ENCODE assay signal across 33 cellular contexts in the genomic region with DNA sequence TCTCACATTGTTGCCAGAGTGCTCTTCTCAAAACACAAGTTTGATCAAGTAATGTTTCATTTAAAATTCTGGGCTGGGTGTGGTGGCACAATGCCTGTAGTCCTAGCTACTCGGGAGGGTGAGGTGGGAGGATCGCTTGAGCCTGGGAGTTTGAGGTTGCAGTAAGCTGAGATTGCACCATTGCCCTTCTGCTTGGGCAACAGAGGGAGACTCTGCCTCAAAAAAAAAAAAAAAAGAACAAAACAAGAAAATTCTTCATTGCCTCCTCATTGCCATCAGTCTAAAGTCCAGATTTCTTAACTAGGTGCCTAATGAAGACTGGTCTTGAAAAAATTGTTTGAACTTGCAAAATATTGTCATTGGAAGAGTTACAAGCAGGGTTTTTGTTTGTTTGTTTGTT.
"Had no signal": no experiment of that assay in that cellular context is flagged by ENCODE, and none has a peak within 500 bp of the region (broad histone marks: within the 10 kb centered on the region; RNA-seq: fewer than 3 reads in every experiment).

No MANE protein-coding gene starts in this region.

- H3K27ac ChIP-seq: lower lobe of right lung, neutrophil, ovary, sigmoid colon, thyroid gland, upper lobe of left lung had no signal

- DNase-seq: activated CD4-positive, alpha-beta memory T cell treated with anti-CD3 and anti-CD28 coated beads for 36 hours; activated CD4-positive, alpha-beta T cell treated with anti-CD3 and anti-CD28 coated beads for 4 hours; activated CD8-positive, alpha-beta memory T cell treated with anti-CD3 and anti-CD28 coated beads, Interleukin-2, amount 50 U/mL, for 4 hours; activated gamma-delta T cell; activated naive CD4-positive, alpha-beta T cell treated with anti-CD3 and anti-CD28 coated beads, Interleukin-2, amount 10 ng/mL, durations not matched to agents 7 days and 5 days; activated naive CD8-positive, alpha-beta T cell treated with anti-CD3 and anti-CD28 coated beads, Interleukin-2, amount 10 ng/mL, durations not matched to agents 7 days and 5 days; activated T-cell treated with anti-CD3 and anti-CD28 coated beads, Interleukin-2, amount 50 U/mL, for 1 hour; amygdala; central memory CD4-positive, alpha-beta T cell; endodermal cell; left cardiac atrium; lower lobe of right lung; naive B cell; nephron progenitor cell; ovary; retina; sigmoid colon; stimulated activated CD4-positive, alpha-beta T cell treated with anti-CD3 and anti-CD28 coated beads, Interleukin-1b, Interleukin-23, amount 100 ng/mL, for 48 hours; stimulated activated CD4-positive, alpha-beta T cell treated with anti-CD3 and anti-CD28 coated beads, Interleukin-4, amount 100 ng/mL, for 4 hours; stimulated activated CD8-positive, alpha-beta memory T cell treated with anti-CD3 and anti-CD28 coated beads, Interleukin-4, amount 100 ng/mL, for 48 hours; stimulated activated naive CD8-positive, alpha-beta T cell treated with anti-CD3 and anti-CD28 coated beads, Interleukin-15, amount 100 ng/mL, for 72 hours; substantia nigra; T-helper 1 cell had no signal

- H3K4me1 Mint-ChIP-seq: activated naive CD4-positive, alpha-beta T cell treated with anti-CD3 and anti-CD28 coated beads, Interleukin-2, amount 10 ng/mL, durations not matched to agents 7 days and 5 days; activated naive CD8-positive, alpha-beta T cell treated with anti-CD3 and anti-CD28 coated beads, Interleukin-2, amount 10 ng/mL, durations not matched to agents 7 days and 5 days; nephron progenitor cell; stimulated activated memory B cell treated with anti-CD40 and anti-IgM and Interleukin-4, amounts not matched to agents 10 μg/mL and 1 μg/mL and 100 μg/mL, for 72 hours; stimulated activated naive CD8-positive, alpha-beta T cell treated with anti-CD3 and anti-CD28 coated beads, Interleukin-15, amount 100 ng/mL, for 72 hours had no signal

- H3K27me3 ChIP-seq: ovary, sigmoid colon, thyroid gland, upper lobe of left lung had no signal

- ATAC-seq: stimulated activated memory B cell treated with anti-CD40 and anti-IgM and Interleukin-4, amounts not matched to agents 10 μg/mL and 1 μg/mL and 100 μg/mL, for 72 hours; stimulated activated naive CD8-positive, alpha-beta T cell treated with anti-CD3 and anti-CD28 coated beads, Interleukin-15, amount 100 ng/mL, for 72 hours had no signal

- H3K4me3 ChIP-seq: lower lobe of right lung, ovary, sigmoid colon, smooth muscle cell, thyroid gland, upper lobe of left lung had no signal

- H3K4me1 ChIP-seq: lower lobe of right lung, sigmoid colon, thyroid gland, upper lobe of left lung had no signal

- FAIRE-seq: frontal cortex, islet of Langerhans had no signal

- H3K9me3 Mint-ChIP-seq: activated CD4-positive, alpha-beta memory T cell treated with anti-CD3 and anti-CD28 coated beads for 36 hours; activated naive CD4-positive, alpha-beta T cell treated with anti-CD3 and anti-CD28 coated beads, Interleukin-2, amount 10 ng/mL, durations not matched to agents 7 days and 5 days; activated naive CD8-positive, alpha-beta T cell treated with anti-CD3 and anti-CD28 coated beads, Interleukin-2, amount 10 ng/mL, durations not matched to agents 7 days and 5 days; dendritic cell treated with granulocyte-macrophage colony-stimulating factor and Interleukin-4, amounts not matched to agents 40 ng/mL and 50 ng/mL, for 4 days; naive B cell; nephron progenitor cell; stimulated activated memory B cell treated with anti-CD40 and anti-IgM and Interleukin-4, amounts not matched to agents 10 μg/mL and 1 μg/mL and 100 μg/mL, for 72 hours; stimulated activated naive CD8-positive, alpha-beta T cell treated with anti-CD3 and anti-CD28 coated beads, Interleukin-15, amount 100 ng/mL, for 72 hours; T-helper 2 cell treated with Interferon-gamma antibody and Interleukin-4, amounts not matched to agents 5 μg/mL and 100 μg/mL, for 36 hours had no signal

- H3K4me2 ChIP-seq: smooth muscle cell had no signal

- H3K27ac Mint-ChIP-seq: activated CD4-positive, alpha-beta memory T cell treated with anti-CD3 and anti-CD28 coated beads for 36 hours; activated naive CD4-positive, alpha-beta T cell treated with anti-CD3 and anti-CD28 coated beads, Interleukin-2, amount 10 ng/mL, durations not matched to agents 7 days and 5 days; activated naive CD8-positive, alpha-beta T cell treated with anti-CD3 and anti-CD28 coated beads, Interleukin-2, amount 10 ng/mL, durations not matched to agents 7 days and 5 days; dendritic cell treated with granulocyte-macrophage colony-stimulating factor and Interleukin-4, amounts not matched to agents 40 ng/mL and 50 ng/mL, for 4 days; endodermal cell; nephron progenitor cell; progenitor cell of endocrine pancreas; stimulated activated memory B cell treated with anti-CD40 and anti-IgM and Interleukin-4, amounts not matched to agents 10 μg/mL and 1 μg/mL and 100 μg/mL, for 72 hours; stimulated activated naive CD8-positive, alpha-beta T cell treated with anti-CD3 and anti-CD28 coated beads, Interleukin-15, amount 100 ng/mL, for 72 hours; T-helper 2 cell treated with Interferon-gamma antibody and Interleukin-4, amounts not matched to agents 5 μg/mL and 100 μg/mL, for 36 hours had no signal

- H3K36me3 ChIP-seq: lower lobe of right lung, neutrophil, ovary, sigmoid colon, thyroid gland, upper lobe of left lung had no signal

- H3K4me3 Mint-ChIP-seq: activated CD4-positive, alpha-beta memory T cell treated with anti-CD3 and anti-CD28 coated beads for 36 hours; activated naive CD4-positive, alpha-beta T cell treated with anti-CD3 and anti-CD28 coated beads, Interleukin-2, amount 10 ng/mL, durations not matched to agents 7 days and 5 days; activated naive CD8-positive, alpha-beta T cell treated with anti-CD3 and anti-CD28 coated beads, Interleukin-2, amount 10 ng/mL, durations not matched to agents 7 days and 5 days; dendritic cell treated with granulocyte-macrophage colony-stimulating factor and Interleukin-4, amounts not matched to agents 40 ng/mL and 50 ng/mL, for 4 days; endodermal cell; naive B cell; nephron progenitor cell; stimulated activated memory B cell treated with anti-CD40 and anti-IgM and Interleukin-4, amounts not matched to agents 10 μg/mL and 1 μg/mL and 100 μg/mL, for 72 hours; stimulated activated naive CD8-positive, alpha-beta T cell treated with anti-CD3 and anti-CD28 coated beads, Interleukin-15, amount 100 ng/mL, for 72 hours; T-helper 2 cell treated with Interferon-gamma antibody and Interleukin-4, amounts not matched to agents 5 μg/mL and 100 μg/mL, for 36 hours had no signal

- H3K9me3 ChIP-seq: lower lobe of right lung, neutrophil, ovary, sigmoid colon, thyroid gland, upper lobe of left lung had no signal

- H3K27me3 Mint-ChIP-seq: activated naive CD4-positive, alpha-beta T cell treated with anti-CD3 and anti-CD28 coated beads, Interleukin-2, amount 10 ng/mL, durations not matched to agents 7 days and 5 days; stimulated activated memory B cell treated with anti-CD40 and anti-IgM and Interleukin-4, amounts not matched to agents 10 μg/mL and 1 μg/mL and 100 μg/mL, for 72 hours; stimulated activated naive CD8-positive, alpha-beta T cell treated with anti-CD3 and anti-CD28 coated beads, Interleukin-15, amount 100 ng/mL, for 72 hours had no signal

- H3K36me3 Mint-ChIP-seq: activated CD4-positive, alpha-beta memory T cell treated with anti-CD3 and anti-CD28 coated beads for 36 hours; activated naive CD4-positive, alpha-beta T cell treated with anti-CD3 and anti-CD28 coated beads, Interleukin-2, amount 10 ng/mL, durations not matched to agents 7 days and 5 days; activated naive CD8-positive, alpha-beta T cell treated with anti-CD3 and anti-CD28 coated beads, Interleukin-2, amount 10 ng/mL, durations not matched to agents 7 days and 5 days; naive B cell; stimulated activated memory B cell treated with anti-CD40 and anti-IgM and Interleukin-4, amounts not matched to agents 10 μg/mL and 1 μg/mL and 100 μg/mL, for 72 hours had no signal
